ENCODE assay signal across 17 cellular contexts in the genomic region with DNA sequence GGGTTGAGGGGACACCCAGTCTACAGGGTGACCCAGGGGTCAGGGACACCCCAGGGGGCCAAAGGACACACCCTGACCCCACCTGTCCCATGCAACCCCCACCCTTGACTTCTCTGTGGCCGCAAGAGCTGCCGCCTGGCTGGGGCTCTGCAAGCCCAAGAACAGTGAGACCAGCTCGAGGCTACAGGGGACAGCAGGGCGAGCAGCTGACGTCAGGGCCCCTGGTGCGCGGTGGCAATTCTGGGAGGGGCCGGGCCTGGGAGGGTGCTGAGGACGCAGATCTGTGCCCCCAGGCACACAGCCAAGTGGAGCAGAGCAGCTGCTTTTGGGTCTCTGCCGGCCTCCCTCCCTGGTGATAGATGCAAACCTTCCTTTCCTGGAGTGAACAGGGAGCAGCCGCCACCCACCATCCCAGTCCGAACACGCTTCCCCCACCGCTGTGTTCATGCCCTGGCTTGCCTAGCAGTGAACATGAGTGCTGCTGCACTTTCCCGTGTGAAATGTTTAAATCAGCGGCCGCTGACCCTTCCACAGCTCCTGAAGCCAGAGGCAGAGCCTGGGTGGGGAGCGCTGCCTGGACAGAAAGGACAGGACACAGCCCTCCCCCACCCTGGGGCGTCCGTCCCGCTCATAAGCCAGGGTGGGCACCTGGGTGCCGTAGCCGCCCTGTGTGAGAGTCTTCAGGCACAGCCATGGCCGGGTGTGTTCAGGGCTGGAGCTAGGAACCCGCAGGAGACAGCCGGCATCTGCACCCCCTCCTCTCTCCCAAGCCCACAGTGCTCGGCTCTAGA. TPM values are rescaled to one million over a fixed set of nuclear protein-coding genes. Genes with fewer than 3 reads are reported as not detected.
DNase-seq lines count a peak whose midpoint lies in the region; ATAC-seq and TF ChIP-seq lines count a peak whose summit lies in the region.
"Had no signal": no experiment of that assay in that cellular context is flagged by ENCODE, and none has a peak within 500 bp of the region (broad histone marks: within the 10 kb centered on the region; RNA-seq: fewer than 3 reads in every experiment).

No MANE protein-coding gene starts in this region.

- H3K36me3 ChIP-seq in osteoblast (ENCODE audit: insufficient read depth, low read length): peaks cover 9% of the 10 kb centered on the region

- no peaks in the 10 kb centered on the region for H3K27me3 ChIP-seq in osteoblast (ENCODE audit: insufficient read depth, low read length)

- H3K4me1 Mint-ChIP-seq in natural killer cell: peaks cover 0 to 12% of the 10 kb centered on the region in 2 donors
- peaks cover 4 to 18% of the 10 kb centered on the region in 2 donors for H3K4me1 Mint-ChIP-seq in natural killer cell treated with Interleukin-12 subunit alpha and Interleukin-12 subunit beta and Interleukin-15 and Interleukin-18, amount 100 ng/mL, for 72 hours (ENCODE audit: low read depth in 2 of 2)

- H2AFZ ChIP-seq in osteoblast (ENCODE audit: low read length): no peak overlapping the region

- peaks cover 4% of the 10 kb centered on the region for H4K20me1 ChIP-seq in osteoblast (ENCODE audit: insufficient read depth, low read length)

- no peak for ATAC-seq in natural killer cell
- ATAC-seq in natural killer cell treated with Interleukin-12 subunit alpha and Interleukin-12 subunit beta and Interleukin-15 and Interleukin-18, amount 100 ng/mL, for 72 hours: no peak
- ATAC-seq in GM18520 (IDR thresholded peaks at IDR 0.05; ENCODE audit: unreplicated experiment): no peak
- no peak for ATAC-seq in HG03520 (IDR thresholded peaks at IDR 0.05; ENCODE audit: unreplicated experiment)
- ATAC-seq: activated CD4-positive, CD25-positive, alpha-beta regulatory T cell treated with anti-CD3 and anti-CD28 coated beads, Interleukin-2, amount 50 U/mL, for 24 hours; naive thymus-derived CD8-positive, alpha-beta T cell had no signal

- no peak overlapping the region for H3K4me3 ChIP-seq in osteoblast (ENCODE audit: insufficient read depth, low read length)

- TF ChIP-seq CTCF in natural killer cell (IDR thresholded peaks at IDR 0.05) (no peak), osteoblast (IDR thresholded peaks at IDR 0.05; ENCODE audit: extremely low read depth, low read depth, low read length) (no peak)

- no peaks in the 10 kb centered on the region for H3K79me2 ChIP-seq in osteoblast (ENCODE audit: insufficient read depth, low read length)

- no peaks in the 10 kb centered on the region for H3K27me3 Mint-ChIP-seq in natural killer cell (ENCODE audit: low read depth in 2 of 2)
- H3K27me3 Mint-ChIP-seq in natural killer cell treated with Interleukin-12 subunit alpha and Interleukin-12 subunit beta and Interleukin-15 and Interleukin-18, amount 100 ng/mL, for 72 hours: no peaks in the 10 kb centered on the region
- H3K27me3 Mint-ChIP-seq: CD4-positive, alpha-beta T cell; naive thymus-derived CD8-positive, alpha-beta T cell; stimulated activated naive CD8-positive, alpha-beta T cell treated with anti-CD3 and anti-CD28 coated beads, Interleukin-15, Interleukin-2, amounts not matched to agents 100 ng/mL and 50 ng/mL, for 24 hours had no signal

- H3K27ac Mint-ChIP-seq in natural killer cell: no peak overlapping the region
- no peak overlapping the region for H3K27ac Mint-ChIP-seq in natural killer cell treated with Interleukin-12 subunit alpha and Interleukin-12 subunit beta and Interleukin-15 and Interleukin-18, amount 100 ng/mL, for 72 hours
- H3K27ac Mint-ChIP-seq: CD4-positive, alpha-beta T cell; naive thymus-derived CD8-positive, alpha-beta T cell had no signal

- H3K9me3 ChIP-seq in osteoblast (ENCODE audit: low read depth, low read length): no peaks in the 10 kb centered on the region

- DNase-seq in natural killer cell (peak; percentile 8), epithelial cell of prostate (ENCODE audit: low read depth, low spot score) (peak; percentile 44), osteoblast (ENCODE audit: insufficient read length, low spot score, missing footprints) (peak; percentile 62), activated gamma-delta T cell (lab: John Stamatoyannopoulos, UW) (no peak), NCI-H446 treated with DMSO at 0.1 percent for 48 hours (lab: John Stamatoyannopoulos, UW) (no peak)
- DNase-seq in natural killer cell treated with Interleukin-12 subunit alpha and Interleukin-12 subunit beta and Interleukin-15 and Interleukin-18, amount 100 ng/mL, for 72 hours (ENCODE audit: low spot score): no peak
- DNase-seq: activated naive CD4-positive, alpha-beta T cell treated with anti-CD3 and anti-CD28 coated beads, Interleukin-2, amount 50 U/mL, for 16 hours; cortex of kidney; naive thymus-derived CD8-positive, alpha-beta T cell; NCI-H1105; NCI-H226; SHP77 had no signal

- H3K27ac ChIP-seq in epithelial cell of prostate: peak overlapping the region; percentile 27
- H3K27ac ChIP-seq in osteoblast (ENCODE audit: low read depth, low read length): no peak overlapping the region

- no peak overlapping the region for H3K4me2 ChIP-seq in osteoblast (ENCODE audit: insufficient read depth, low read length)

- peaks cover 8% of the 10 kb centered on the region for H3K36me3 Mint-ChIP-seq in natural killer cell
- H3K36me3 Mint-ChIP-seq in natural killer cell treated with Interleukin-12 subunit alpha and Interleukin-12 subunit beta and Interleukin-15 and Interleukin-18, amount 100 ng/mL, for 72 hours: peaks cover 13% of the 10 kb centered on the region

- H3K4me1 ChIP-seq in osteoblast (ENCODE audit: insufficient read depth, low read length): no peaks in the 10 kb centered on the region

- no peak overlapping the region for H3K4me3 Mint-ChIP-seq in natural killer cell
- H3K4me3 Mint-ChIP-seq in natural killer cell treated with Interleukin-12 subunit alpha and Interleukin-12 subunit beta and Interleukin-15 and Interleukin-18, amount 100 ng/mL, for 72 hours: no peak overlapping the region
- H3K4me3 Mint-ChIP-seq: CD4-positive, alpha-beta T cell; naive thymus-derived CD8-positive, alpha-beta T cell; stimulated activated naive CD8-positive, alpha-beta T cell treated with anti-CD3 and anti-CD28 coated beads, Interleukin-15, Interleukin-2, amounts not matched to agents 100 ng/mL and 50 ng/mL, for 24 hours had no signal

- no peaks in the 10 kb centered on the region for H3K9me3 Mint-ChIP-seq in natural killer cell
- H3K9me3 Mint-ChIP-seq in natural killer cell treated with Interleukin-12 subunit alpha and Interleukin-12 subunit beta and Interleukin-15 and Interleukin-18, amount 100 ng/mL, for 72 hours: no peaks in the 10 kb centered on the region
- H3K9me3 Mint-ChIP-seq: CD4-positive, alpha-beta T cell; stimulated activated naive CD8-positive, alpha-beta T cell treated with anti-CD3 and anti-CD28 coated beads, Interleukin-15, Interleukin-2, amounts not matched to agents 100 ng/mL and 50 ng/mL, for 24 hours had no signal

- intact Hi-C loops in natural killer cell (cut with micrococcal nuclease): no loop called here

RNA-seq across cellular contexts. Expression of a gene that starts 46.9 kb away (rescaled TPM):
- 10 to 100 TPM; 51.2 to 62.4 (median 54.1) TPM for total RNA-seq in natural killer cell
- 10 to 100 TPM; 23.8 to 28.1 TPM for total RNA-seq in natural killer cell treated with Interleukin-12 subunit alpha and Interleukin-12 subunit beta and Interleukin-15 and Interleukin-18, amount 100 ng/mL, for 72 hours
- total RNA-seq in osteoblast: 31.8 and 35.8 TPM in 2 replicates

RNA-seq across cellular contexts. Expression of a gene that starts 59.9 kb away (rescaled TPM):
- total RNA-seq in natural killer cell: 10 to 100 TPM; 11.7 to 16.1 (median 13.8) TPM
- 1 to 10 TPM; 1.2 to 6.2 TPM for total RNA-seq in natural killer cell treated with Interleukin-12 subunit alpha and Interleukin-12 subunit beta and Interleukin-15 and Interleukin-18, amount 100 ng/mL, for 72 hours
- 9.4 and 11.2 TPM in 2 replicates for total RNA-seq in osteoblast

Comparison
In these comparisons a context has a peak if more than half of its experiments do, and no peak if none do; other contexts are left out.
1. DNase-seq: peak in natural killer cell (single experiment), epithelial cell of prostate (single experiment) and osteoblast (single experiment); none in natural killer cell treated with Interleukin-12 subunit alpha and Interleukin-12 subunit beta and Interleukin-15 and Interleukin-18, amount 100 ng/mL, for 72 hours (single experiment), activated gamma-delta T cell (single experiment) and NCI-H446 treated with DMSO at 0.1 percent for 48 hours (single experiment).